ENCODE assay signal across 22 cellular contexts in genomic region chr17:7147772-7148171, GRCh38. TPM values are rescaled to one million over a fixed set of nuclear protein-coding genes. Genes with fewer than 3 reads are reported as not detected.
DNase-seq lines count a peak whose midpoint lies in the region; ATAC-seq and TF ChIP-seq lines count a peak whose summit lies in the region.
"Had no signal": no experiment of that assay in that cellular context is flagged by ENCODE, and none has a peak within 500 bp of the region (broad histone marks: within the 10 kb centered on the region; RNA-seq: fewer than 3 reads in every experiment).

No MANE protein-coding gene starts in this region.

- H3K4me1 Mint-ChIP-seq in CD4-positive, CD25-positive, alpha-beta regulatory T cell: peaks cover 0 to 5% (median 0%) of the 10 kb centered on the region in 4 donors

- ATAC-seq in CD4-positive, CD25-positive, alpha-beta regulatory T cell (ENCODE audit: low read depth in 2 of 2): no peak
- ATAC-seq in GM18867 (IDR thresholded peaks at IDR 0.05; ENCODE audit: unreplicated experiment) (no peak), body of pancreas (no peak)
- ATAC-seq: psoas muscle, Right ventricle myocardium inferior had no signal

- no peak for TF ChIP-seq POLR2A in body of pancreas (IDR thresholded peaks at IDR 0.05)

- no peak overlapping the region for H3K27ac ChIP-seq in CD4-positive, CD25-positive, alpha-beta regulatory T cell (ENCODE audit: insufficient read depth, low read length, poor library complexity, severe bottlenecking)
- no peak overlapping the region for H3K27ac ChIP-seq in body of pancreas
- H3K27ac ChIP-seq: psoas muscle had no signal

- H3K9me3 Mint-ChIP-seq in CD4-positive, CD25-positive, alpha-beta regulatory T cell: no peaks in the 10 kb centered on the region
- H3K9me3 Mint-ChIP-seq: nephron progenitor cell had no signal

- no peak overlapping the region for H3K4me3 Mint-ChIP-seq in CD4-positive, CD25-positive, alpha-beta regulatory T cell
- H3K4me3 Mint-ChIP-seq: nephron progenitor cell had no signal

- WGBS in body of pancreas, 2 donors: 45 to 70% methylated on average over 2 to 3 of the region's 3 CpGs

- intact Hi-C loops in body of pancreas (cut with DNase I): loop anchor here (10.0 kb wide), 1 partner anchor 57 kb away; no protein-coding TSS in a partner anchor

- H3K36me3 ChIP-seq in CD4-positive, CD25-positive, alpha-beta regulatory T cell (ENCODE audit: control insufficient read depth, insufficient read depth, low read length): no peaks in the 10 kb centered on the region
- H3K36me3 ChIP-seq in GM06990 (ENCODE audit: control insufficient read depth, insufficient read depth, low read length) (no peaks in the 10 kb centered on the region), body of pancreas (replicated peaks in 1 of 2; ENCODE audit: insufficient read depth in 1 of 2, low read depth in 2 of 2) (no peaks in the 10 kb centered on the region)

- DNase-seq in CD4-positive, CD25-positive, alpha-beta regulatory T cell: peak in 1 of 3 donors; percentile 44
- no peak for DNase-seq in GM06990 (ENCODE audit: extremely low read depth, insufficient read length)
- peak; percentile 38 for DNase-seq in RKO (ENCODE audit: low spot score)
- peak; percentile 54 for DNase-seq in islet precursor cell
- DNase-seq in body of pancreas: no peak
- no peak for DNase-seq in DMS 273 treated with DMSO at 0.1 percent for 48 hours (lab: John Stamatoyannopoulos, UW)
- DNase-seq in activated T-cell treated with anti-CD3 and anti-CD28 coated beads for 4 hours: no peak
- DNase-seq: activated effector memory CD4-positive, alpha-beta T cell treated with anti-CD3 and anti-CD28 coated beads, Interleukin-2, amount 50 U/mL, for 16 hours; AML-193; aorta; GDM1; hypothalamus; kidney glomerular epithelial cell; NCI-H2227 treated with DMSO at 0.1 percent for 48 hours; nephron progenitor cell; psoas muscle; T-helper 1 cell had no signal

- no peaks in the 10 kb centered on the region for H3K4me1 ChIP-seq in CD4-positive, CD25-positive, alpha-beta regulatory T cell (ENCODE audit: control insufficient read depth, insufficient read depth, low read length, poor library complexity, severe bottlenecking)
- no peaks in the 10 kb centered on the region for H3K4me1 ChIP-seq in body of pancreas
- H3K4me1 ChIP-seq: psoas muscle had no signal

- peaks cover 8% of the 10 kb centered on the region for H3K27me3 Mint-ChIP-seq in CD4-positive, CD25-positive, alpha-beta regulatory T cell

- H3K27me3 ChIP-seq in CD4-positive, CD25-positive, alpha-beta regulatory T cell (ENCODE audit: control insufficient read depth, insufficient read depth, low read length): no peaks in the 10 kb centered on the region
- H3K27me3 ChIP-seq in GM06990 (replicated peaks; ENCODE audit: control insufficient read depth, insufficient read depth, low read length): no peaks in the 10 kb centered on the region
- H3K27me3 ChIP-seq in body of pancreas: no peaks in the 10 kb centered on the region

- no peak overlapping the region for H3K4me3 ChIP-seq in CD4-positive, CD25-positive, alpha-beta regulatory T cell (ENCODE audit: low read depth, low read length)
- H3K4me3 ChIP-seq in GM06990 (replicated peaks; ENCODE audit: low read depth, low read length) (no peak overlapping the region), body of pancreas (no peak overlapping the region)
- H3K4me3 ChIP-seq: psoas muscle had no signal

- peak; percentile 22 for TF ChIP-seq CTCF in GM06990 (IDR thresholded peaks at IDR 0.05; ENCODE audit: insufficient read depth, low read length, poor library complexity, severe bottlenecking)
- no peak for TF ChIP-seq CTCF in body of pancreas (IDR thresholded peaks at IDR 0.05)

- peak overlapping the region in 2 of 3 donors; percentile 23 to 48 for H3K27ac Mint-ChIP-seq in CD4-positive, CD25-positive, alpha-beta regulatory T cell
- H3K27ac Mint-ChIP-seq: nephron progenitor cell had no signal

- H3K36me3 Mint-ChIP-seq in CD4-positive, CD25-positive, alpha-beta regulatory T cell: no peaks in the 10 kb centered on the region

- H3K9me3 ChIP-seq in CD4-positive, CD25-positive, alpha-beta regulatory T cell (ENCODE audit: control insufficient read depth in 2 of 2, low read length in 2 of 2): no peaks in the 10 kb centered on the region
- H3K9me3 ChIP-seq in body of pancreas: no peaks in the 10 kb centered on the region
- H3K9me3 ChIP-seq: psoas muscle had no signal

RNA-seq across cellular contexts. Expression of gene ASGR1, which starts 31.4 kb away (rescaled TPM):
- total RNA-seq in CD4-positive, CD25-positive, alpha-beta regulatory T cell: not detected
- polyA plus RNA-seq in CD4-positive, CD25-positive, alpha-beta regulatory T cell: under 1 TPM in 1 of 4 donors, not detected in 3; 0.24 TPM
- total RNA-seq in body of pancreas: 1 to 10 TPM in 1 of 2 donors, not detected in 1; 4.6 TPM
- total RNA-seq: M059J had no signal

RNA-seq across cellular contexts. Expression of gene ASGR2, which starts 33.1 kb away (rescaled TPM):
- not detected for total RNA-seq in CD4-positive, CD25-positive, alpha-beta regulatory T cell
- polyA plus RNA-seq in CD4-positive, CD25-positive, alpha-beta regulatory T cell: not detected
- total RNA-seq in body of pancreas: not detected
- total RNA-seq: fibroblast of villous mesenchyme, M059J, temporal lobe had no signal

Comparison
In these comparisons a context has a peak if more than half of its experiments do, and no peak if none do; other contexts are left out.
1. DNase-seq: peak in RKO (single experiment) and islet precursor cell (single experiment); none in GM06990 (single experiment), body of pancreas (0 of 4), DMS 273 treated with DMSO at 0.1 percent for 48 hours (single experiment) and activated T-cell treated with anti-CD3 and anti-CD28 coated beads for 4 hours (single experiment).